Comparison of ENCODE assay signal across 11 cellular contexts in the genomic region with DNA sequence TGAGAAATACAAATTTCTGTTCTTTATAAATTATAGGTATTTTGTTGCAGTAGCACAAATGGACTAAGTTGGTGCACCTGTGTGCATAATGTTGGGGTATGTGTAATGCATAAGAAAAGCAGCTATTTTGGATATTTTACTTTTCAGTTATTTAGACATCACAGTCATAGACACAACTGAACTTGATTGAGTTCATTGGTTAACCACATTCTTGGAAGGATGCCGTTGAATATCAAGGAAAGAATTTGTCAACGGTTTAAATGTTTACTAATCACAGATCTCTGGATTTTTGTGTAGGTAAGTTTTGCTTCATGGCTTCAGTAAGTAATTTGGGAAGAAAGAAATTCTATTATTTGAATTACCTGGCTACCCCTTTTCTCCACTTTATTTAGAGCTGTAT. TPM values are rescaled to one million over a fixed set of nuclear protein-coding genes. Genes with fewer than 3 reads are reported as not detected.
DNase-seq lines count a peak whose midpoint lies in the region; ATAC-seq and TF ChIP-seq lines count a peak whose summit lies in the region.
"Had no signal": no experiment of that assay in that cellular context is flagged by ENCODE, and none has a peak within 500 bp of the region (broad histone marks: within the 10 kb centered on the region; RNA-seq: fewer than 3 reads in every experiment).

No MANE protein-coding gene starts in this region.

- POLR2A ChIA-PET in activated CD4-positive, alpha-beta T cell treated with anti-CD3 and anti-CD28 coated beads, Interleukin-2, amount 10 ng/mL, durations not matched to agents 7 days and 5 days (lab: Charles Lee) = no interaction called here
- POLR2A ChIA-PET in PC-3 (lab: Charles Lee; ENCODE audit: unreplicated experiment) = no interaction called here

- H3K4me1 Mint-ChIP-seq in activated CD4-positive, alpha-beta T cell treated with anti-CD3 and anti-CD28 coated beads, Interleukin-2, amount 10 ng/mL, durations not matched to agents 7 days and 5 days = peaks cover 48% of the 10 kb centered on the region

- CTCF ChIA-PET in activated CD4-positive, alpha-beta T cell treated with anti-CD3 and anti-CD28 coated beads, Interleukin-2, amount 10 ng/mL, durations not matched to agents 7 days and 5 days (lab: Charles Lee) = interaction anchor here (1.1 to 1.3 kb wide), 2 partner anchors 66 to 80 kb away, joined by 3 read pairs; no protein-coding TSS in a partner anchor
- CTCF ChIA-PET in PC-3 (lab: Charles Lee) = no interaction called here

- H3K9ac ChIP-seq in PC-3 (ENCODE audit: low read length) (no peak overlapping the region), endocrine pancreas (ENCODE audit: control insufficient read depth, insufficient read depth, low read length) (no peak overlapping the region)

- no TSS peak for BruUV-seq in PC-3 (replicated peaks; lab: Mats Ljungman, UMichigan)

- H3K27me3 ChIP-seq in PC-3 (ENCODE audit: low read length) = no peaks in the 10 kb centered on the region
- H3K27me3 ChIP-seq in endocrine pancreas (ENCODE audit: control insufficient read depth, insufficient read depth, low read length) = no peaks in the 10 kb centered on the region
- no peaks in the 10 kb centered on the region for H3K27me3 ChIP-seq in spleen (replicated peaks in 1 of 7)
- H3K27me3 ChIP-seq: esophagus muscularis mucosa, tibial artery had no signal

- H3K27ac Mint-ChIP-seq in activated CD4-positive, alpha-beta T cell treated with anti-CD3 and anti-CD28 coated beads, Interleukin-2, amount 10 ng/mL, durations not matched to agents 7 days and 5 days = no peak overlapping the region

- no peak overlapping the region for H2AFZ ChIP-seq in PC-3 (ENCODE audit: low read length)

- no peaks in the 10 kb centered on the region for H3F3A ChIP-seq in PC-3 (ENCODE audit: low read length, unreplicated experiment)

- H3K4me1 ChIP-seq in PC-3 (ENCODE audit: insufficient read depth, low read length) = peaks cover 34% of the 10 kb centered on the region
- H3K4me1 ChIP-seq in endocrine pancreas (ENCODE audit: control insufficient read depth, insufficient read depth, low read length) = peaks cover 22% of the 10 kb centered on the region
- H3K4me1 ChIP-seq in spleen = peaks cover 23 to 85% (median 72%) of the 10 kb centered on the region in 6 donors

- no peaks in the 10 kb centered on the region for H3K9me2 ChIP-seq in PC-3 (replicated peaks; ENCODE audit: low read length)

- intact Hi-C loops in PC-3 (cut with micrococcal nuclease) = loop anchor here (5.0 kb wide), 2 partner anchors 69 to 84 kb away; no protein-coding TSS in a partner anchor
- intact Hi-C loops in spleen (cut with DNase I; ENCODE audit: low total_unique reads) = no loop called here

- H3K36me3 ChIP-seq in PC-3 (ENCODE audit: low read depth, low read length) = no peaks in the 10 kb centered on the region
- no peaks in the 10 kb centered on the region for H3K36me3 ChIP-seq in endocrine pancreas (ENCODE audit: control insufficient read depth, insufficient read depth, low read length)
- peaks cover 0 to 23% (median 2%) of the 10 kb centered on the region in 6 donors for H3K36me3 ChIP-seq in spleen

- no peaks in the 10 kb centered on the region for H3K9me3 ChIP-seq in PC-3 (ENCODE audit: low read length)
- no peaks in the 10 kb centered on the region for H3K9me3 ChIP-seq in endocrine pancreas (ENCODE audit: control insufficient read depth, low read length)
- H3K9me3 ChIP-seq in spleen = no peaks in the 10 kb centered on the region
- H3K9me3 ChIP-seq: esophagus muscularis mucosa, tibial artery had no signal

- peaks cover 44% of the 10 kb centered on the region for H3K36me3 Mint-ChIP-seq in activated CD4-positive, alpha-beta T cell treated with anti-CD3 and anti-CD28 coated beads, Interleukin-2, amount 10 ng/mL, durations not matched to agents 7 days and 5 days (ENCODE audit: low read depth)

- ATAC-seq in PC-3 (no peak), GM21786 (IDR thresholded peaks at IDR 0.05; ENCODE audit: unreplicated experiment) (no peak)

- H3K9me3 Mint-ChIP-seq in activated CD4-positive, alpha-beta T cell treated with anti-CD3 and anti-CD28 coated beads, Interleukin-2, amount 10 ng/mL, durations not matched to agents 7 days and 5 days = no peaks in the 10 kb centered on the region

- H3K27ac ChIP-seq in PC-3 (ENCODE audit: low read length) (no peak overlapping the region), spleen (peak overlapping the region in 5 of 8 donors; percentile 23 to 99 (median 99))
- H3K27ac ChIP-seq: esophagus muscularis mucosa, tibial artery had no signal

- H4K20me1 ChIP-seq in PC-3 (ENCODE audit: low read length) = peaks cover 15% of the 10 kb centered on the region

- peak overlapping the region; percentile 86 for H3K4me2 ChIP-seq in PC-3 (ENCODE audit: low read length)

- no peak for DNase-seq in activated CD4-positive, alpha-beta T cell treated with anti-CD3 and anti-CD28 coated beads, Interleukin-2, amount 10 ng/mL, durations not matched to agents 7 days and 5 days
- DNase-seq in activated CD4-positive, alpha-beta T cell treated with anti-CD3 and anti-CD28 coated beads, Interleukin-2, amount 50 U/mL, for 1 hour = no peak
- DNase-seq in PC-3 (peak; percentile 64), spleen (no peak), amniotic stem cell (lab: John Stamatoyannopoulos, UW) (no peak), ecto neural progenitor cell (ENCODE audit: low spot score) (no peak)
- DNase-seq: activated effector memory CD4-positive, alpha-beta T cell treated with Interleukin-2 at 50 U/mL for 16 hours; tibial artery had no signal

- H3K4me3 ChIP-seq in PC-3 (ENCODE audit: low read length) (0 out of 2 replicates have a peak overlapping the region, but pooled peaks have one; percentile 79), endocrine pancreas (ENCODE audit: control insufficient read depth, insufficient read depth, low read length) (peak overlapping the region; percentile 93), spleen (peak overlapping the region in 5 of 8 donors; percentile 66 to 88 (median 79))

- no peak for TF ChIP-seq POLR2A in spleen (IDR thresholded peaks at IDR 0.05)

- WGBS in spleen, 5 donors = 36 to 73% (median 52%) methylated on average over 2 of the region's 2 CpGs

- no peaks in the 10 kb centered on the region for H3K27me3 Mint-ChIP-seq in activated CD4-positive, alpha-beta T cell treated with anti-CD3 and anti-CD28 coated beads, Interleukin-2, amount 10 ng/mL, durations not matched to agents 7 days and 5 days

- no peak for TF ChIP-seq CTCF in PC-3 (conservative IDR thresholded peaks at IDR 0.05; ENCODE audit: low read depth, low read length)
- TF ChIP-seq CTCF in spleen (IDR thresholded peaks at IDR 0.05 in 8 of 11, conservative IDR thresholded peaks at IDR 0.05 in 3 of 11) = no peak

- H3K4me3 Mint-ChIP-seq in activated CD4-positive, alpha-beta T cell treated with anti-CD3 and anti-CD28 coated beads, Interleukin-2, amount 10 ng/mL, durations not matched to agents 7 days and 5 days = peak overlapping the region; percentile 86

- H3K79me2 ChIP-seq in PC-3 (ENCODE audit: low read length) = peaks cover 30% of the 10 kb centered on the region

RNA-seq across cellular contexts. Expression of a gene that starts 4.1 kb away (rescaled TPM):
- total RNA-seq in activated CD4-positive, alpha-beta T cell treated with anti-CD3 and anti-CD28 coated beads, Interleukin-2, amount 10 ng/mL, durations not matched to agents 7 days and 5 days = 10 to 100 TPM; 16.4 to 16.8 TPM
- total RNA-seq in PC-3 (2014; rRNA removed) (6.0 and 9.2 TPM in 2 replicates), spleen (10 to 100 TPM; 18.4 to 34.4 (median 30.4) TPM)
- polyA plus RNA-seq in spleen = 10 to 100 TPM; 11.7 to 14.6 (median 14.1) TPM
